In the genomic region with DNA sequence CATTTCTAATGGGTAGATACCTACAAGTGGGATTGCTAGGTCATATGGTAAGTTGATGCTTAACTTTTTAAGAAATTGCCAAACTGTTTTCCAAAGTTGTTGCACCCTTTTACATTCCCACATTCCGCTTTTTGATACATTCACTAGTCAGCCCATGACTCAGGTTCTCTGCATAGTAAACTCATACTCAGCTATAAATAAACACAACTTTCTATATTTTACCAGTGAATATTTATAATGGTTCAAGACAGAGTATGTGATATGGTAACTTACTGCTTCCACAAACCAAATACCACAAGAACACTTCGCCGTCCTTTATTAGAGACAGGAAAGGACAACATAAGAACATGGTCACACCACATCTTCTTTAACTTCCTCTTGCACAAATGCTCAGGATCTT, we compare ENCODE assay signal across 1 cellular context.
TF ChIP-seq lines count a peak whose summit lies in the region.

No MANE protein-coding gene starts in this region.

TF ChIP-seq in GM12878, 131 proteins besides CTCF, POLR2A, EP300 and RAD21 (continued from another document):
- TF ChIP-seq PKNOX1 (IDR thresholded peaks at IDR 0.05): no peak
- no peak for TF ChIP-seq EZH2 (IDR thresholded peaks at IDR 0.05; ENCODE audit: borderline replicate concordance, control insufficient read depth, low read depth, low read length)
- TF ChIP-seq BACH1 (IDR thresholded peaks at IDR 0.05; ENCODE audit: borderline replicate concordance): no peak
- TF ChIP-seq WRNIP1 (IDR thresholded peaks at IDR 0.05; ENCODE audit: borderline replicate concordance, low read depth, low read length): no peak
- TF ChIP-seq TBL1XR1 (IDR thresholded peaks at IDR 0.05; ENCODE audit: low read depth, low read length): no peak
- TF ChIP-seq NR2F1 (conservative IDR thresholded peaks at IDR 0.05): no peak
- TF ChIP-seq, protein P1, sequence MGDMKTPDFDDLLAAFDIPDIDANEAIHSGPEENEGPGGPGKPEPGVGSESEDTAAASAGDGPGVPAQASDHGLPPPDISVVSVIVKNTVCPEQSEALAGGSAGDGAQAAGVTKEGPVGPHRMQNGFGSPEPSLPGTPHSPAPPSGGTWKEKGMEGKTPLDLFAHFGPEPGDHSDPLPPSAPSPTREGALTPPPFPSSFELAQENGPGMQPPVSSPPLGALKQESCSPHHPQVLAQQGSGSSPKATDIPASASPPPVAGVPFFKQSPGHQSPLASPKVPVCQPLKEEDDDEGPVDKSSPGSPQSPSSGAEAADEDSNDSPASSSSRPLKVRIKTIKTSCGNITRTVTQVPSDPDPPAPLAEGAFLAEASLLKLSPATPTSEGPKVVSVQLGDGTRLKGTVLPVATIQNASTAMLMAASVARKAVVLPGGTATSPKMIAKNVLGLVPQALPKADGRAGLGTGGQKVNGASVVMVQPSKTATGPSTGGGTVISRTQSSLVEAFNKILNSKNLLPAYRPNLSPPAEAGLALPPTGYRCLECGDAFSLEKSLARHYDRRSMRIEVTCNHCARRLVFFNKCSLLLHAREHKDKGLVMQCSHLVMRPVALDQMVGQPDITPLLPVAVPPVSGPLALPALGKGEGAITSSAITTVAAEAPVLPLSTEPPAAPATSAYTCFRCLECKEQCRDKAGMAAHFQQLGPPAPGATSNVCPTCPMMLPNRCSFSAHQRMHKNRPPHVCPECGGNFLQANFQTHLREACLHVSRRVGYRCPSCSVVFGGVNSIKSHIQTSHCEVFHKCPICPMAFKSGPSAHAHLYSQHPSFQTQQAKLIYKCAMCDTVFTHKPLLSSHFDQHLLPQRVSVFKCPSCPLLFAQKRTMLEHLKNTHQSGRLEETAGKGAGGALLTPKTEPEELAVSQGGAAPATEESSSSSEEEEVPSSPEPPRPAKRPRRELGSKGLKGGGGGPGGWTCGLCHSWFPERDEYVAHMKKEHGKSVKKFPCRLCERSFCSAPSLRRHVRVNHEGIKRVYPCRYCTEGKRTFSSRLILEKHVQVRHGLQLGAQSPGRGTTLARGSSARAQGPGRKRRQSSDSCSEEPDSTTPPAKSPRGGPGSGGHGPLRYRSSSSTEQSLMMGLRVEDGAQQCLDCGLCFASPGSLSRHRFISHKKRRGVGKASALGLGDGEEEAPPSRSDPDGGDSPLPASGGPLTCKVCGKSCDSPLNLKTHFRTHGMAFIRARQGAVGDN (IDR thresholded peaks at IDR 0.05): no peak
- no peak for TF ChIP-seq POLR2AphosphoS5 (IDR thresholded peaks at IDR 0.05; ENCODE audit: low read length)
